16 cellular contexts compared by ENCODE assay signal in the genomic region with DNA sequence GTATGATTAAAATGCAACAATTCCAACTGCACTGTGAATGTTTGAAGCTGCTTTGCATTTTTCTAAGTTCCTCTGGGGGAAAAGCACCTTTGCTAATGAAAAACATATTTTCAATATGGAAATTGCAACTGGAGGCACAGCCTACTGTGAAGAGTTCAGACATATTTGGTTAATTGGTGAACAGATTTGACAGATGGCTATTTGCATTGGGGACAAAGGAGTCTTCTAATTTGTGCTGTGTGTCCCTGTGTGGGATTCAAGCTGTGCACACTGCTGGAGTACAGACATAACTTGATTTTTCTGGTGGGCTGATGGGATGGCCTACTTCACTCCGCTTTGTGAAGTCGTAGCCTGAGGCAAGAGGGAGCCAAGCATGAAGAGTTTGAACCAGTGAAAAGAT. TPM values are rescaled to one million over a fixed set of nuclear protein-coding genes. Genes with fewer than 3 reads are reported as not detected.
DNase-seq lines count a peak whose midpoint lies in the region; ATAC-seq, FAIRE-seq and TF ChIP-seq lines count a peak whose summit lies in the region.
"Had no signal": no experiment of that assay in that cellular context is flagged by ENCODE, and none has a peak within 500 bp of the region (broad histone marks: within the 10 kb centered on the region; RNA-seq: fewer than 3 reads in every experiment).

No MANE protein-coding gene starts in this region.

- H3K9me3 Mint-ChIP-seq in neural crest cell = peaks cover 3% of the 10 kb centered on the region
- H3K9me3 Mint-ChIP-seq: IgD-negative memory B cell had no signal

- peaks cover 3% of the 10 kb centered on the region for H3K36me3 Mint-ChIP-seq in neural crest cell (ENCODE audit: low read depth)
- H3K36me3 Mint-ChIP-seq: IgD-negative memory B cell had no signal

- no peak for FAIRE-seq in HTR-8/SVneo (lab: Jason Lieb, UNC)

- H3K27me3 ChIP-seq in upper lobe of right lung = no peaks in the 10 kb centered on the region
- H3K27me3 ChIP-seq: BLaER1 treated with 17β-estradiol and CSF1 and Interleukin-3, amounts not matched to agents 10 nM and 100 nM; Peyer's patch had no signal

- intact Hi-C loops in upper lobe of right lung (cut with DNase I) = no loop called here

- H3K9me3 ChIP-seq in upper lobe of right lung = no peaks in the 10 kb centered on the region
- H3K9me3 ChIP-seq: Peyer's patch had no signal

- no peaks in the 10 kb centered on the region for H3K27me3 Mint-ChIP-seq in neural crest cell (ENCODE audit: low read depth)

- peaks cover 10% of the 10 kb centered on the region for H3K4me1 Mint-ChIP-seq in neural crest cell

- H3K4me3 ChIP-seq in upper lobe of right lung = no peak overlapping the region
- H3K4me3 ChIP-seq: BLaER1 treated with 17β-estradiol and CSF1 and Interleukin-3, amounts not matched to agents 10 nM and 100 nM; Peyer's patch had no signal

- H3K4me1 ChIP-seq in upper lobe of right lung = peaks cover 4% of the 10 kb centered on the region
- H3K4me1 ChIP-seq: Peyer's patch had no signal

- ATAC-seq in upper lobe of right lung (no peak), HG02840 (IDR thresholded peaks at IDR 0.05; ENCODE audit: low FRiP score, unreplicated experiment) (no peak)

- no peak for TF ChIP-seq CTCF in neural crest cell (conservative IDR thresholded peaks at IDR 0.05)
- no peak for TF ChIP-seq CTCF in upper lobe of right lung (IDR thresholded peaks at IDR 0.05)

- H3K4me3 Mint-ChIP-seq in neural crest cell = no peak overlapping the region
- H3K4me3 Mint-ChIP-seq: IgD-negative memory B cell had no signal

- no peak overlapping the region for H3K27ac ChIP-seq in upper lobe of right lung
- H3K27ac ChIP-seq: BLaER1 treated with 17β-estradiol and CSF1 and Interleukin-3, amounts not matched to agents 10 nM and 100 nM; Peyer's patch had no signal

- H3K36me3 ChIP-seq in upper lobe of right lung = no peaks in the 10 kb centered on the region
- H3K36me3 ChIP-seq: BLaER1 treated with 17β-estradiol and CSF1 and Interleukin-3, amounts not matched to agents 10 nM and 100 nM; Peyer's patch had no signal

- DNase-seq in DMS 273 treated with DMSO at 0.1 percent for 48 hours (lab: John Stamatoyannopoulos, UW) (peak; percentile 58), NCI-H146 treated with DMSO at 0.1 percent for 48 hours (lab: John Stamatoyannopoulos, UW; ENCODE audit: unreplicated experiment) (peak; percentile 73), NCI-H526 (lab: John Stamatoyannopoulos, UW) (peak; percentile 96 to 98), neural crest cell (ENCODE audit: low read depth, low spot score) (no peak), upper lobe of right lung (no peak), OCI-M1 (lab: John Stamatoyannopoulos, UW) (no peak), HTR-8/SVneo (ENCODE audit: insufficient read length, low spot score) (no peak)
- DNase-seq: H7, NCI-H1436, Peyer's patch, SHP77, T-helper 2 cell had no signal

- H3K27ac Mint-ChIP-seq in neural crest cell (ENCODE audit: unreplicated experiment) = peak overlapping the region; percentile 83
- H3K27ac Mint-ChIP-seq: IgD-negative memory B cell had no signal

RNA-seq across cellular contexts. Expression of a gene that starts 40.7 kb away (rescaled TPM):
- total RNA-seq in neural crest cell (2.5 and 3.0 TPM in 2 replicates), upper lobe of right lung (31.8 TPM)
- total RNA-seq: HT-29 had no signal

RNA-seq across cellular contexts. Expression of a gene that starts 50.6 kb away (rescaled TPM):
- total RNA-seq in neural crest cell (0.09 and 0.16 TPM in 2 replicates), upper lobe of right lung (not detected)
- total RNA-seq: HT-29, Peyer's patch had no signal

Comparison
In these comparisons a context has a peak if more than half of its experiments do, and no peak if none do; other contexts are left out.
1. DNase-seq: peak in DMS 273 treated with DMSO at 0.1 percent for 48 hours (single experiment), NCI-H146 treated with DMSO at 0.1 percent for 48 hours (single experiment) and NCI-H526 (2 of 2); none in neural crest cell (single experiment), upper lobe of right lung (single experiment), OCI-M1 (single experiment) and HTR-8/SVneo (single experiment).